8 cellular contexts compared by ENCODE assay signal in the genomic region with DNA sequence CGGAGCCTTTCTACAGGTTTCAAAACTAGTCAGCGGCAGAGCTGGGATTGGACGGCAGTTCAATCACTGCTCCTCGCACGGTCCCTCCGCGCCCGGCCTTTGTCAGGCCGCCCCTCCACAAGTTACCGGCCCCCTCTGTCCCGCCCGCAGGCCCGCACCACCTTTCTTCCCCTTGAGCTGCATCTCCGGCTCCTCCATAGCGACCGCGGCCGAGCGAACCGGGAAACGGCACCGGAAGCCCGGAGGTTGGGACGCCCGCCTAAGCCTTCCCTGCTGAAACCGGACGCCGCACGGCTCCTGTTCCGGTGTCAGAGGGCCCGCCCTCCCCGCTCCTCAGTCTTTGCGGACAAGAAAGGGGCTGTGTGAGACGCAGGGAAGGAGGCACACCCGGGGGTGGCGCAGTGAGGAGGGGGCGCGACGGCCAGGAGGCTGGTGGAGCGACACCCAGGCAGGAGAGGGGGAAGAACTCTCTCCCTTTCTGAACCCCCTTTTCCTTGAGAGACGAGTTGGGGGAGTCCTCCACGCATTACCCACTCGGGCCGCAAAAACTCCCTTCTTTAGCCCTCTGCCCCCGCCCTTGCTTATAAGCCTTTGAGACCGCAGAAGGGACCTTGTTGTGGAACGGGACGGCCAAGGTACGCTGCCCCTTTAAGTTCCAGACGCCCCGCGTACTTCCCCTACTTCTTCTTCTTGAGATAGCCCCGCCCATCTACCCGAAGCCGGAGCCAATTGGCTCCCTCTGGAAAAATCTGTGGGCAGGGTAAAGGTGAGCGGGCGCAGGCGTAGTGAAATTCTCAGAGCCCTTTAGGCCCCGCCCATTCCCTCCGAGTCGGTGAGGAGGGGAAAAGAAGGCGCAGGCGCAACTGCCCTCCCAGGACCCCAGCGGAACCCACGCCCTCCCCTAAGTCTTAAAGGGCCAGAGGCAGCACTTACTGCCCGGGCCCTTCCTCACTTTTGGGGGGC. TPM values are rescaled to one million over a fixed set of nuclear protein-coding genes. Genes with fewer than 3 reads are reported as not detected.
DNase-seq lines count a peak whose midpoint lies in the region; ATAC-seq lines count a peak whose summit lies in the region.

A gene (minus strand): TSS at position 233 of the 963 bp plus-strand sequence. CDS start 35 bp downstream, at position 198.
A gene with protein sequence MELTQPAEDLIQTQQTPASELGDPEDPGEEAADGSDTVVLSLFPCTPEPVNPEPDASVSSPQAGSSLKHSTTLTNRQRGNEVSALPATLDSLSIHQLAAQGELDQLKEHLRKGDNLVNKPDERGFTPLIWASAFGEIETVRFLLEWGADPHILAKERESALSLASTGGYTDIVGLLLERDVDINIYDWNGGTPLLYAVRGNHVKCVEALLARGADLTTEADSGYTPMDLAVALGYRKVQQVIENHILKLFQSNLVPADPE (plus strand): TSS at position 339 of the 963 bp plus-strand sequence. CDS start 1,689 bp downstream, outside the sequence.

- no peaks in the 10 kb centered on the region for H3K27me3 Mint-ChIP-seq in IgD-negative memory B cell

- H3K27ac Mint-ChIP-seq in IgD-negative memory B cell: peak within 1 kb of the TSS; percentile 99 to 100 (median 100)

- no peaks in the 10 kb centered on the region for H3K36me3 Mint-ChIP-seq in IgD-negative memory B cell

- H3K9me3 Mint-ChIP-seq in IgD-negative memory B cell: no peaks in the 10 kb centered on the region

- peaks cover 12 to 22% (median 19%) of the 10 kb centered on the region in 3 donors for H3K4me1 Mint-ChIP-seq in IgD-negative memory B cell

- ATAC-seq in GM21529 (IDR thresholded peaks at IDR 0.05; ENCODE audit: unreplicated experiment): peak; percentile 83

- peak within 1 kb of the TSS; percentile 96 to 99 (median 97) for H3K4me3 Mint-ChIP-seq in IgD-negative memory B cell

- DNase-seq in DMS 273 treated with DMSO at 0.1 percent for 48 hours (lab: John Stamatoyannopoulos, UW): peak; percentile 98
- peak; percentile 95 for DNase-seq in OCI-M2 (lab: John Stamatoyannopoulos, UW; ENCODE audit: unreplicated experiment)
- peak; percentile 97 for DNase-seq in activated T-cell treated with anti-CD3 and anti-CD28 coated beads for 4 hours
- DNase-seq in epidermal melanocyte (ENCODE audit: insufficient read length, low spot score): peak; percentile 95
- peak; percentile 98 for DNase-seq in middle frontal gyrus (ENCODE audit: extremely low spot score, low spot score)
- DNase-seq in stimulated activated CD8-positive, alpha-beta memory T cell treated with anti-CD3 and anti-CD28 coated beads, Interleukin-2, amount 100 ng/mL, for 48 hours (ENCODE audit: low read depth in 2 of 2): peak; percentile 96 to 98

RNA-seq across cellular contexts. Expression of the first gene that starts in this region (rescaled TPM):
- polyA plus RNA-seq in IgD-negative memory B cell: 21.6 TPM

RNA-seq across cellular contexts. Expression of the second gene that starts in this region (rescaled TPM):
- 91.4 TPM for polyA plus RNA-seq in IgD-negative memory B cell

Comparison
In these comparisons a context has a peak if more than half of its experiments do, and no peak if none do; other contexts are left out.
1. Peak in every context shown above with its lines: DNase-seq and ATAC-seq.